Comparison of ENCODE assay signal across 23 cellular contexts in the genomic region with DNA sequence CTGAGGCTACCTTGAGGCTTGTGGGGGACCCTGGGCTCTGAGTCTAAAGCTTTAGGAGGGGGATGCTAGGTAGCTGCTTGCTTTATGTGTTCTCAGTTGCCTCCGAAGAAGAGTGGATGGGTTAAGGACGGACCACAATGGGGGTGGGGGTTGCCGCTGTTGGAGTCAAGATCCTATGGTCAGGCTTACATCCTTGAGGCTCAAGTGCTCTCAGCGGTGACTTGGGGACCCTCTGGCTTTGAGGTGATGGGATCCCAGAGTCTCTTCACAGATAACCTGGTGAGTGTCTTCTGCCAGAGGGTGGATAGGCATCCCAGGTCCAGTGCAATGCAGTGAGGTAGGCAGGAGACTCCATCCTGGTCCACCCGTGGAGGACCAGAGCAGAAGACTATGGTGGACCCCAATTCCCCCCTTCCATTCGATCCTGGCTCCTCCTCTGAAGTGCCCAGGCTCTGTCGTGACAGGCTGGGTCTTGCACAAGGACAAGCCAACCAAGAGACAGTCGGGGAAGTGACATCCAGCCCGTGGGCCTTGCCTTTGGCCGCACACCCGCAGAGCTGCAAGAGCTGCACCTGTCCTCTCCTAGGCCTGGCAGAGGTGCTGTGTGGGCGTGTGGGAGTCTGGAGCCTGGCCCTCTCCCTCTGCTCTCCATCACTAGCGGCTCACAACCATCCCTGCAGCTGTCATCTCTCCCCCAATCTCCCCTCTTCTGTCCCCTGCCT. TPM values are rescaled to one million over a fixed set of nuclear protein-coding genes. Genes with fewer than 3 reads are reported as not detected.
DNase-seq lines count a peak whose midpoint lies in the region; ATAC-seq and TF ChIP-seq lines count a peak whose summit lies in the region.
"Had no signal": no experiment of that assay in that cellular context is flagged by ENCODE, and none has a peak within 500 bp of the region (broad histone marks: within the 10 kb centered on the region; RNA-seq: fewer than 3 reads in every experiment).

No MANE protein-coding gene starts in this region.

- H3K27me3 ChIP-seq in Caco-2 (replicated peaks; ENCODE audit: control insufficient read depth, insufficient read depth, low read length) (no peaks in the 10 kb centered on the region), HCT116 (ENCODE audit: insufficient read depth, low read length) (no peaks in the 10 kb centered on the region), neutrophil (no peaks in the 10 kb centered on the region), mesenchymal stem cell (ENCODE audit: control insufficient read depth in 1 of 2, insufficient read depth in 1 of 2, low read length in 2 of 2) (no peaks in the 10 kb centered on the region)
- H3K27me3 ChIP-seq: brain microvascular endothelial cell, colonic mucosa, Peyer's patch, SJSA1 had no signal

- H3K27me3 Mint-ChIP-seq in Caco-2 (ENCODE audit: insufficient read depth, unreplicated experiment) (no peaks in the 10 kb centered on the region), T-helper 17 cell (no peaks in the 10 kb centered on the region)
- no peaks in the 10 kb centered on the region for H3K27me3 Mint-ChIP-seq in activated naive CD8-positive, alpha-beta T cell treated with anti-CD3 and anti-CD28 coated beads for 36 hours
- H3K27me3 Mint-ChIP-seq: natural killer cell treated with Interleukin-12 subunit alpha and Interleukin-12 subunit beta and Interleukin-15 and Interleukin-18, amount 100 ng/mL, for 72 hours; progenitor cell of endocrine pancreas had no signal

- peaks cover 31% of the 10 kb centered on the region for H3K79me1 ChIP-seq in mesenchymal stem cell (replicated peaks; ENCODE audit: low read length, poor library complexity, severe bottlenecking)

- H3K9me3 ChIP-seq in Caco-2, result 0 out of 2 replicates have a peak, but pooled peaks cover 6% of the 10 kb centered on the region
- H3K9me3 ChIP-seq in HCT116 (ENCODE audit: control insufficient read depth in 1 of 2, insufficient read depth in 1 of 2, low read depth in 1 of 2, low read length in 2 of 2), result no peaks in the 10 kb centered on the region
- no peaks in the 10 kb centered on the region for H3K9me3 ChIP-seq in neutrophil
- H3K9me3 ChIP-seq in T-helper 17 cell (ENCODE audit: control insufficient read depth, low read length, poor library complexity, severe bottlenecking), result no peaks in the 10 kb centered on the region
- H3K9me3 ChIP-seq in mesenchymal stem cell (ENCODE audit: control insufficient read depth, low read length), result no peaks in the 10 kb centered on the region
- H3K9me3 ChIP-seq: colonic mucosa, Peyer's patch, SJSA1 had no signal

- H3K9ac ChIP-seq in HCT116 (ENCODE audit: low read length), result no peak overlapping the region
- H3K9ac ChIP-seq in mesenchymal stem cell (ENCODE audit: low read length), result no peak overlapping the region

- 96% methylated on average over 13 of the region's 13 CpGs for WGBS in mesenchymal stem cell

- BruUV-seq in Caco-2 (replicated peaks; lab: Mats Ljungman, UMichigan) (TSS peak; percentile 19), HCT116 (replicated peaks; lab: Mats Ljungman, UMichigan) (TSS peak; percentile 28)

- no peaks in the 10 kb centered on the region for H3K9me3 Mint-ChIP-seq in Caco-2 (ENCODE audit: unreplicated experiment)
- H3K9me3 Mint-ChIP-seq in activated naive CD8-positive, alpha-beta T cell treated with anti-CD3 and anti-CD28 coated beads for 36 hours, result no peaks in the 10 kb centered on the region
- H3K9me3 Mint-ChIP-seq: natural killer cell treated with Interleukin-12 subunit alpha and Interleukin-12 subunit beta and Interleukin-15 and Interleukin-18, amount 100 ng/mL, for 72 hours had no signal

- no peak overlapping the region for H2BK12ac ChIP-seq in mesenchymal stem cell (ENCODE audit: low read length in 2 of 2)

- H3K4me2 ChIP-seq in HCT116 (ENCODE audit: low read length) (no peak overlapping the region), mesenchymal stem cell (ENCODE audit: low read length, poor library complexity, severe bottlenecking) (no peak overlapping the region)

- no peak overlapping the region for H3K18ac ChIP-seq in mesenchymal stem cell (ENCODE audit: low read depth in 1 of 2, low read length in 2 of 2)

- H3K4me1 ChIP-seq in Caco-2 (no peaks in the 10 kb centered on the region), HCT116 (ENCODE audit: control insufficient read depth in 1 of 2, insufficient read depth in 2 of 2, low read length in 2 of 2) (peaks cover 8 to 14% of the 10 kb centered on the region in 2 experiments; a peak in 3 of 4 replicates), neutrophil (ENCODE audit: control insufficient read depth in 1 of 2, insufficient read depth in 1 of 2, low read depth in 1 of 2, low read length in 1 of 2) (peaks cover 80 to 81% of the 10 kb centered on the region in 2 experiments), mesenchymal stem cell (ENCODE audit: control insufficient read depth, insufficient read depth, low read depth, low read length) (peaks cover 9% of the 10 kb centered on the region)

- no peak for DNase-seq in Caco-2
- no peak for DNase-seq in HCT116 (ENCODE audit: low read depth, low spot score)
- no peak for DNase-seq in activated naive CD8-positive, alpha-beta T cell treated with anti-CD3 and anti-CD28 coated beads for 36 hours
- no peak for DNase-seq in T-helper 1 cell
- no peak for DNase-seq in T-helper 17 cell
- no peak for DNase-seq in mesenchymal stem cell
- DNase-seq in NCI-H2196 treated with DMSO at 0.1 percent for 48 hours (lab: John Stamatoyannopoulos, UW; ENCODE audit: unreplicated experiment), result no peak
- DNase-seq: brain microvascular endothelial cell; Calu3; colonic mucosa; glutamatergic neuron; left cardiac atrium; NCI-H1092 treated with DMSO at 0.1 percent for 48 hours; NCI-H2081 treated with DMSO at 0.1 percent for 48 hours; NCI-H510A; small intestine; stimulated activated CD4-positive, alpha-beta T cell treated with anti-CD3 and anti-CD28 coated beads, Interleukin-2, amount 100 ng/mL, for 48 hours; T-helper 9 cell had no signal

- TF ChIP-seq CTCF in Caco-2 (IDR thresholded peaks at IDR 0.05; ENCODE audit: insufficient read depth in 1 of 2, low read depth in 1 of 2, low read length in 1 of 2, severe bottlenecking in 1 of 2, unreplicated experiment in 1 of 2) (no peak), HCT116 (IDR thresholded peaks at IDR 0.05 in 2 of 3, conservative IDR thresholded peaks at IDR 0.05 in 1 of 3; ENCODE audit: borderline replicate concordance in 1 of 3, insufficient read depth in 1 of 3, low read depth in 2 of 3, low read length in 2 of 3) (no peak), neutrophil (IDR thresholded peaks at IDR 0.05) (no peak)

- no peaks in the 10 kb centered on the region for H3K9me2 ChIP-seq in HCT116 (ENCODE audit: insufficient read depth)

- RAD21 ChIA-PET in HCT116 (lab: Charles Lee; ENCODE audit: low non-redundant PET in 1 of 2, low total read pairs in 2 of 2, uncharacterized antibody in 2 of 2, unreplicated experiment in 2 of 2), result no interaction called here

- H4K20me1 ChIP-seq in HCT116 (ENCODE audit: insufficient read depth), result no peaks in the 10 kb centered on the region

- CTCF ChIA-PET in Caco-2 (lab: Charles Lee), result no interaction called here
- CTCF ChIA-PET in HCT116 (lab: Charles Lee), result no interaction called here

- no peak overlapping the region for H3K4me3 ChIP-seq in Caco-2 (ENCODE audit: low read depth, low read length)
- no peak overlapping the region for H3K4me3 ChIP-seq in HCT116 (replicated peaks in 1 of 2; ENCODE audit: low read depth in 1 of 2, low read length in 2 of 2)
- peak overlapping the region; percentile 43 to 48 for H3K4me3 ChIP-seq in neutrophil (ENCODE audit: low read depth in 1 of 2, low read length in 1 of 2)
- H3K4me3 ChIP-seq in mesenchymal stem cell (ENCODE audit: insufficient read depth in 1 of 2, low read depth in 1 of 2, low read length in 2 of 2), result no peak overlapping the region
- H3K4me3 ChIP-seq: colonic mucosa, Peyer's patch, SJSA1 had no signal

- TF ChIP-seq RAD21 in HCT116 (IDR thresholded peaks at IDR 0.05; ENCODE audit: low read depth), result no peak

- H2BK15ac ChIP-seq in mesenchymal stem cell (ENCODE audit: low read depth, poor library complexity, severe bottlenecking), result no peak overlapping the region

- H3K14ac ChIP-seq in mesenchymal stem cell (ENCODE audit: low read length in 2 of 2), result no peak overlapping the region

- H2BK120ac ChIP-seq in mesenchymal stem cell (ENCODE audit: low read depth, low read length), result no peak overlapping the region

- peaks cover 55% of the 10 kb centered on the region for H3K36me3 Mint-ChIP-seq in Caco-2 (ENCODE audit: insufficient read depth, unreplicated experiment)
- H3K36me3 Mint-ChIP-seq in activated naive CD8-positive, alpha-beta T cell treated with anti-CD3 and anti-CD28 coated beads for 36 hours, result peaks cover 21% of the 10 kb centered on the region
- H3K36me3 Mint-ChIP-seq in T-helper 17 cell (ENCODE audit: low read depth), result no peaks in the 10 kb centered on the region

- no peak overlapping the region for H4K91ac ChIP-seq in mesenchymal stem cell (ENCODE audit: low read length)

- H3K4me3 Mint-ChIP-seq in Caco-2 (ENCODE audit: unreplicated experiment) (no peak overlapping the region), T-helper 17 cell (no peak overlapping the region)
- no peak overlapping the region for H3K4me3 Mint-ChIP-seq in activated naive CD8-positive, alpha-beta T cell treated with anti-CD3 and anti-CD28 coated beads for 36 hours
- H3K4me3 Mint-ChIP-seq: natural killer cell treated with Interleukin-12 subunit alpha and Interleukin-12 subunit beta and Interleukin-15 and Interleukin-18, amount 100 ng/mL, for 72 hours had no signal

- ATAC-seq in HCT116, result no peak
- no peak for ATAC-seq in T-helper 17 cell
- ATAC-seq: left cardiac atrium; natural killer cell treated with Interleukin-12 subunit alpha and Interleukin-12 subunit beta and Interleukin-15 and Interleukin-18, amount 100 ng/mL, for 72 hours had no signal

- H3K4ac ChIP-seq in mesenchymal stem cell (ENCODE audit: low read depth in 1 of 2, low read length in 2 of 2), result no peak overlapping the region

- H3K36me3 ChIP-seq in Caco-2 (ENCODE audit: control insufficient read depth, insufficient read depth, low read length), result no peaks in the 10 kb centered on the region; the same call in 1 of the 2 replicates
- peaks cover 0 to 6% of the 10 kb centered on the region in 2 experiments; a peak in 2 of 4 replicates for H3K36me3 ChIP-seq in HCT116 (ENCODE audit: control insufficient read depth in 1 of 2, insufficient read depth in 2 of 2, low read length in 2 of 2)
- peaks cover 28% of the 10 kb centered on the region for H3K36me3 ChIP-seq in neutrophil
- peaks cover 23 to 45% of the 10 kb centered on the region in 2 experiments for H3K36me3 ChIP-seq in mesenchymal stem cell (ENCODE audit: control insufficient read depth in 1 of 2, insufficient read depth in 2 of 2, low read depth in 1 of 2, low read length in 2 of 2)
- H3K36me3 ChIP-seq: colonic mucosa had no signal

- TF ChIP-seq POLR2A in HCT116 (IDR thresholded peaks at IDR 0.05; ENCODE audit: borderline replicate concordance, extremely low read depth, insufficient read depth, insufficient read length), result no peak

- H2BK5ac ChIP-seq in mesenchymal stem cell (ENCODE audit: low read depth, low read length, poor library complexity, severe bottlenecking), result no peak overlapping the region

- H2AFZ ChIP-seq in HCT116 (ENCODE audit: low read depth, low read length, poor library complexity, severe bottlenecking) (no peak overlapping the region), mesenchymal stem cell (ENCODE audit: low read depth, low read length) (no peak overlapping the region)

- H3K27ac Mint-ChIP-seq in Caco-2 (ENCODE audit: unreplicated experiment), result no peak overlapping the region
- peak overlapping the region; percentile 78 for H3K27ac Mint-ChIP-seq in activated naive CD8-positive, alpha-beta T cell treated with anti-CD3 and anti-CD28 coated beads for 36 hours
- no peak overlapping the region for H3K27ac Mint-ChIP-seq in T-helper 17 cell

- intact Hi-C loops in Caco-2 (cut with micrococcal nuclease; ENCODE audit: unreplicated experiment), result no loop called here
- intact Hi-C loops in HCT116 (cut with micrococcal nuclease), result no loop called here

- H3K27ac ChIP-seq in HCT116 (ENCODE audit: low read depth, low read length) (no peak overlapping the region), neutrophil (peak overlapping the region; percentile 96), mesenchymal stem cell (ENCODE audit: low read length, poor library complexity, severe bottlenecking) (no peak overlapping the region)
- H3K27ac ChIP-seq: brain microvascular endothelial cell, colonic mucosa, Peyer's patch, SJSA1 had no signal

- H4K8ac ChIP-seq in mesenchymal stem cell (ENCODE audit: low read length), result no peak overlapping the region

- H3K4me1 Mint-ChIP-seq in Caco-2 (ENCODE audit: low read depth, unreplicated experiment) (peaks cover 7% of the 10 kb centered on the region), T-helper 17 cell (peaks cover 19% of the 10 kb centered on the region)
- H3K4me1 Mint-ChIP-seq in activated naive CD8-positive, alpha-beta T cell treated with anti-CD3 and anti-CD28 coated beads for 36 hours, result peaks cover 37% of the 10 kb centered on the region

- H3K79me2 ChIP-seq in HCT116 (ENCODE audit: insufficient read depth, low read length), result no peaks in the 10 kb centered on the region

- POLR2A ChIA-PET in Caco-2 (lab: Charles Lee), result no interaction called here
- POLR2A ChIA-PET in HCT116 (lab: Charles Lee), result no interaction called here

- no peak overlapping the region for H3K23ac ChIP-seq in mesenchymal stem cell (ENCODE audit: low read length in 2 of 2)

- H2AK5ac ChIP-seq in mesenchymal stem cell (ENCODE audit: low read length, severe bottlenecking), result no peak overlapping the region

RNA-seq across cellular contexts. Expression of gene ZNF784, which starts 3.3 kb away (rescaled TPM):
- 8.5 and 10.2 TPM in 2 replicates for total RNA-seq in Caco-2 (2022)
- total RNA-seq in HCT116 (2021; ENCODE audit: unreplicated experiment), result 5.3 TPM
- polyA plus RNA-seq in HCT116 (2012), result 7.5 and 8.0 TPM in 2 replicates
- total RNA-seq in activated naive CD8-positive, alpha-beta T cell treated with anti-CD3 and anti-CD28 coated beads for 36 hours, result 1 to 10 TPM; 3.7 to 3.9 TPM
- total RNA-seq in T-helper 17 cell, result 10 to 100 TPM; 11.3 to 13.8 TPM
- polyA plus RNA-seq in mesenchymal stem cell (2013, experiment 1 of 2), result 2.4 TPM
- 2.5 TPM for polyA plus RNA-seq in mesenchymal stem cell (2013, experiment 2 of 2)

RNA-seq across cellular contexts. Expression of gene ZNF865, which starts 15.7 kb away (rescaled TPM):
- total RNA-seq in Caco-2 (2022) (13.2 and 14.5 TPM in 2 replicates), HCT116 (2021; ENCODE audit: unreplicated experiment) (16.2 TPM), T-helper 17 cell (10 to 100 TPM; 12.6 to 12.8 TPM)
- polyA plus RNA-seq in HCT116 (2012), result 9.4 and 10.7 TPM in 2 replicates
- 10 to 100 TPM; 10.5 to 10.7 TPM for total RNA-seq in activated naive CD8-positive, alpha-beta T cell treated with anti-CD3 and anti-CD28 coated beads for 36 hours
- 9.1 TPM for polyA plus RNA-seq in mesenchymal stem cell (2013, experiment 1 of 2)
- 8.8 TPM for polyA plus RNA-seq in mesenchymal stem cell (2013, experiment 2 of 2)

RNA-seq across cellular contexts. Expression of gene ZNF580, which starts 19.7 kb away (rescaled TPM):
- total RNA-seq in Caco-2 (2022) (38.5 and 41.4 TPM in 2 replicates), HCT116 (2021; ENCODE audit: unreplicated experiment) (36.7 TPM), T-helper 17 cell (10 to 100 TPM; 40.3 to 41.8 TPM)
- 37.1 and 47.1 TPM in 2 replicates for polyA plus RNA-seq in HCT116 (2012)
- total RNA-seq in activated naive CD8-positive, alpha-beta T cell treated with anti-CD3 and anti-CD28 coated beads for 36 hours, result 10 to 100 TPM; 29.6 to 30.6 TPM
- 46.7 TPM for polyA plus RNA-seq in mesenchymal stem cell (2013, experiment 1 of 2)
- polyA plus RNA-seq in mesenchymal stem cell (2013, experiment 2 of 2), result 48.6 TPM

RNA-seq across cellular contexts. Expression of gene ZNF524, which starts 21.0 kb away (rescaled TPM):
- 10.8 and 11.1 TPM in 2 replicates for total RNA-seq in Caco-2 (2022)
- total RNA-seq in HCT116 (2021; ENCODE audit: unreplicated experiment), result 17.2 TPM
- polyA plus RNA-seq in HCT116 (2012), result 16.0 and 19.0 TPM in 2 replicates
- 10 to 100 TPM; 10.8 to 11.5 TPM for total RNA-seq in activated naive CD8-positive, alpha-beta T cell treated with anti-CD3 and anti-CD28 coated beads for 36 hours
- 10 to 100 TPM; 16.6 to 17.0 TPM for total RNA-seq in T-helper 17 cell
- 8.4 TPM for polyA plus RNA-seq in mesenchymal stem cell (2013, experiment 1 of 2)
- polyA plus RNA-seq in mesenchymal stem cell (2013, experiment 2 of 2), result 9.2 TPM

RNA-seq across cellular contexts. Expression of gene FIZ1, which starts 21.8 kb away (rescaled TPM):
- total RNA-seq in Caco-2 (2022) (27.2 and 27.7 TPM in 2 replicates), HCT116 (2021; ENCODE audit: unreplicated experiment) (15.3 TPM), T-helper 17 cell (10 to 100 TPM in 1 of 2 donors, 1 to 10 TPM in 1; 9.2 to 10.7 TPM)
- polyA plus RNA-seq in HCT116 (2012), result 11.7 and 12.5 TPM in 2 replicates
- total RNA-seq in activated naive CD8-positive, alpha-beta T cell treated with anti-CD3 and anti-CD28 coated beads for 36 hours, result 10 to 100 TPM; 19.8 to 20.7 TPM
- 8.5 TPM for polyA plus RNA-seq in mesenchymal stem cell (2013, experiment 1 of 2)
- 8.9 TPM for polyA plus RNA-seq in mesenchymal stem cell (2013, experiment 2 of 2)

Comparison
In these comparisons a context has a peak if more than half of its experiments do, and no peak if none do; other contexts are left out.
1. H3K4me3 ChIP-seq: peak in neutrophil (2 of 2); none in Caco-2 (single experiment), HCT116 (0 of 2) and mesenchymal stem cell (0 of 2).